In genomic region chr15:91224750-91225380, GRCh38 we compare ENCODE assay signal across 9 cellular contexts.
A peak's percentile ranks its signal among the peaks of the same experiment; 100 is the strongest.
DNase-seq lines count a peak whose midpoint lies in the region; ATAC-seq and TF ChIP-seq lines count a peak whose summit lies in the region.
"Had no signal": no experiment of that assay in that cellular context is flagged by ENCODE, and none has a peak within 500 bp of the region (broad histone marks: within the 10 kb centered on the region; RNA-seq: fewer than 3 reads in every experiment).

No MANE protein-coding gene starts in this region.

- no peak for ATAC-seq in GM19351 (IDR thresholded peaks at IDR 0.05; ENCODE audit: unreplicated experiment)

- WGBS in iPS DF 6.9 (ENCODE audit: insufficient coverage, insufficient read length), result no CpG with 5 or more reads among the region's 7 CpGs

- H3K27me3 ChIP-seq in adipocyte (replicated peaks; ENCODE audit: control insufficient read depth, insufficient read depth, low read length) (peaks cover 41% of the 10 kb centered on the region), iPS DF 6.9 (ENCODE audit: control insufficient read depth, insufficient read depth, low read length) (no peaks in the 10 kb centered on the region), vagina (no peaks in the 10 kb centered on the region)

- peak in 2 of 3 experiments; percentile 20 to 36 for TF ChIP-seq CTCF in vagina (IDR thresholded peaks at IDR 0.05)

- intact Hi-C loops in vagina (cut with DNase I), result no loop called here

- H3K4me1 Mint-ChIP-seq in activated T-cell treated with anti-CD3 and anti-CD28 coated beads, Interleukin-2, amount 50 U/mL, for 24 hours (ENCODE audit: low read depth), result no peaks in the 10 kb centered on the region
- H3K4me1 Mint-ChIP-seq: central memory CD8-positive, alpha-beta T cell had no signal

- H3K27ac Mint-ChIP-seq in activated T-cell treated with anti-CD3 and anti-CD28 coated beads, Interleukin-2, amount 50 U/mL, for 24 hours, result no peak overlapping the region

- DNase-seq in stimulated activated CD4-positive, alpha-beta T cell treated with anti-CD3 and anti-CD28 coated beads, Interleukin-15, amount 100 ng/mL, for 24 hours, result peak; percentile 2
- DNase-seq in stimulated activated CD4-positive, alpha-beta T cell treated with anti-CD3 and anti-CD28 coated beads, Interleukin-1b, Interleukin-23, amount 100 ng/mL, for 48 hours, result no peak
- DNase-seq in NCI-H1694 (lab: John Stamatoyannopoulos, UW) (peak; percentile 65), adipocyte (ENCODE audit: low read depth) (peak; percentile 27), iPS DF 6.9 (ENCODE audit: low read depth, low spot score) (peak; percentile 61), vagina (ENCODE audit: extremely low spot score in 2 of 2) (no peak)
- no peak for DNase-seq in activated T-cell treated with anti-CD3 and anti-CD28 coated beads, Interleukin-2, amount 50 U/mL, for 24 hours

- no peak overlapping the region for H3K27ac ChIP-seq in iPS DF 6.9 (ENCODE audit: low read length)
- no peak overlapping the region for H3K27ac ChIP-seq in vagina

- no peak overlapping the region for H3K9ac ChIP-seq in adipocyte (ENCODE audit: low read length)

- peaks cover 52% of the 10 kb centered on the region for H3K27me3 Mint-ChIP-seq in activated T-cell treated with anti-CD3 and anti-CD28 coated beads, Interleukin-2, amount 50 U/mL, for 24 hours

- no peak overlapping the region for H3K4me3 ChIP-seq in adipocyte (ENCODE audit: low read length)
- no peak overlapping the region for H3K4me3 ChIP-seq in iPS DF 6.9 (ENCODE audit: low read length)
- no peak overlapping the region for H3K4me3 ChIP-seq in vagina

- H3K36me3 Mint-ChIP-seq in activated T-cell treated with anti-CD3 and anti-CD28 coated beads, Interleukin-2, amount 50 U/mL, for 24 hours (ENCODE audit: low read depth), result no peaks in the 10 kb centered on the region

- H3K4me3 Mint-ChIP-seq in activated T-cell treated with anti-CD3 and anti-CD28 coated beads, Interleukin-2, amount 50 U/mL, for 24 hours, result no peak overlapping the region
- H3K4me3 Mint-ChIP-seq: central memory CD8-positive, alpha-beta T cell had no signal

- H3K36me3 ChIP-seq in adipocyte (ENCODE audit: control insufficient read depth, insufficient read depth, low read length, severe bottlenecking) (no peaks in the 10 kb centered on the region), iPS DF 6.9 (ENCODE audit: control insufficient read depth, insufficient read depth, low read length) (no peaks in the 10 kb centered on the region), vagina (no peaks in the 10 kb centered on the region)

- TF ChIP-seq POLR2A in vagina (IDR thresholded peaks at IDR 0.05), result no peak

- no peaks in the 10 kb centered on the region for H3K9me3 Mint-ChIP-seq in activated T-cell treated with anti-CD3 and anti-CD28 coated beads, Interleukin-2, amount 50 U/mL, for 24 hours
- H3K9me3 Mint-ChIP-seq: central memory CD8-positive, alpha-beta T cell had no signal

- H3K9me3 ChIP-seq in adipocyte (ENCODE audit: control insufficient read depth, low read length) (peaks cover 4% of the 10 kb centered on the region), iPS DF 6.9 (ENCODE audit: control insufficient read depth, insufficient read depth, low read length) (no peaks in the 10 kb centered on the region), vagina (no peaks in the 10 kb centered on the region)

- no peaks in the 10 kb centered on the region for H3K4me1 ChIP-seq in adipocyte (ENCODE audit: control insufficient read depth, insufficient read depth, low read length)
- no peaks in the 10 kb centered on the region for H3K4me1 ChIP-seq in iPS DF 6.9 (ENCODE audit: control insufficient read depth, insufficient read depth, low read length)
- H3K4me1 ChIP-seq in vagina, result no peaks in the 10 kb centered on the region

Comparison
In these comparisons a context has a peak if more than half of its experiments do, and no peak if none do; other contexts are left out.
1. DNase-seq: peak in stimulated activated CD4-positive, alpha-beta T cell treated with anti-CD3 and anti-CD28 coated beads, Interleukin-15, amount 100 ng/mL, for 24 hours (single experiment), NCI-H1694 (single experiment), adipocyte (single experiment) and iPS DF 6.9 (single experiment); none in stimulated activated CD4-positive, alpha-beta T cell treated with anti-CD3 and anti-CD28 coated beads, Interleukin-1b, Interleukin-23, amount 100 ng/mL, for 48 hours (single experiment), vagina (0 of 2) and activated T-cell treated with anti-CD3 and anti-CD28 coated beads, Interleukin-2, amount 50 U/mL, for 24 hours (single experiment).